ENCODE assay signal across 7 cellular contexts in genomic region chr1:32650752-32651460, GRCh38. TPM values are rescaled to one million over a fixed set of nuclear protein-coding genes. Genes with fewer than 3 reads are reported as not detected.
DNase-seq lines count a peak whose midpoint lies in the region; ATAC-seq, FAIRE-seq and TF ChIP-seq lines count a peak whose summit lies in the region.

Gene RBBP4 (plus strand): TSS chr1:32651208. CDS start chr1:32651307, 99 bp downstream.

- H3K36me3 ChIP-seq in hepatocyte (replicated peaks; ENCODE audit: insufficient read depth, low read depth) = peaks cover 4% of the 10 kb centered on the region

- peak within 1 kb of the TSS; percentile 90 for H3K4me2 ChIP-seq in hepatocyte

- H2AFZ ChIP-seq in hepatocyte = peak within 1 kb of the TSS; percentile 93

- H3K9me3 ChIP-seq in hepatocyte (ENCODE audit: low read depth) = no peaks in the 10 kb centered on the region

- 1% methylated on average over 29 of the region's 67 CpGs for WGBS in hepatocyte (ENCODE audit: low lambda C conversion rate, missing lambda C conversion rate)

- H3K4me3 ChIP-seq in astrocyte of the cerebellum (ENCODE audit: low read depth, low read length) = peak within 1 kb of the TSS; percentile 87
- H3K4me3 ChIP-seq in hepatocyte = peak within 1 kb of the TSS; percentile 76

- TF ChIP-seq CTCF in astrocyte of the cerebellum (IDR thresholded peaks at IDR 0.05; ENCODE audit: low read depth, low read length, missing control alignments) (no peak), hepatocyte (IDR thresholded peaks at IDR 0.05; ENCODE audit: poor library complexity) (no peak)

- peaks cover 21% of the 10 kb centered on the region for H3K4me1 ChIP-seq in hepatocyte (ENCODE audit: insufficient read depth)

- H4K20me1 ChIP-seq in hepatocyte (ENCODE audit: insufficient read depth, poor library complexity, severe bottlenecking) = peaks cover 26% of the 10 kb centered on the region

- H3K79me2 ChIP-seq in hepatocyte = peaks cover 80% of the 10 kb centered on the region

- no peaks in the 10 kb centered on the region for H3K9me2 ChIP-seq in hepatocyte (replicated peaks; ENCODE audit: insufficient read depth)

- H3K27ac ChIP-seq in hepatocyte = peak within 1 kb of the TSS; percentile 99

- peak; percentile 79 for ATAC-seq in HG02981 (IDR thresholded peaks at IDR 0.05; ENCODE audit: unreplicated experiment)

- peak; percentile 93 for FAIRE-seq in GM18507 (lab: Jason Lieb, UNC)

- H3K27me3 ChIP-seq in hepatocyte = no peaks in the 10 kb centered on the region

- DNase-seq in GM18507 (ENCODE audit: extremely low spot score, insufficient read length, low read depth) = peak; percentile 93
- peak; percentile 90 for DNase-seq in NCI-H2029 treated with DMSO at 0.1 percent for 48 hours (lab: John Stamatoyannopoulos, UW)
- peak; percentile 96 for DNase-seq in T-helper 9 cell
- DNase-seq in astrocyte of the cerebellum (ENCODE audit: low read depth) = peak; percentile 92
- peak; percentile 99 for DNase-seq in hepatocyte (ENCODE audit: low spot score)
- DNase-seq in retina = peak; percentile 99

- in situ Hi-C loops in astrocyte of the cerebellum (cut with HindIII; ENCODE audit: low sequenced_read_pairs) = no loop called here

RNA-seq across cellular contexts. Expression of gene RBBP4, which starts in this region (rescaled TPM):
- 139 and 147 TPM in 2 replicates for total RNA-seq in hepatocyte
- 167 and 177 TPM in 2 replicates for polyA plus RNA-seq in hepatocyte

Comparison
In these comparisons a context has a peak if more than half of its experiments do, and no peak if none do; other contexts are left out.
1. Peak in every context shown above with its lines: DNase-seq, ATAC-seq, H3K4me3 ChIP-seq and H3K27ac ChIP-seq.